In genomic region chr1:178532392-178532791, GRCh38 we compare ENCODE assay signal across 1 cellular context.
A peak's percentile ranks its signal among the peaks of the same experiment; 100 is the strongest.
TF ChIP-seq lines count a peak whose summit lies in the region.

No MANE protein-coding gene starts in this region.

TF ChIP-seq in K562, 482 proteins besides CTCF, POLR2A, EP300 and RAD21 (continued from another document):
- TF ChIP-seq ZNF518B (CRISPR knock-in tag; IDR thresholded peaks at IDR 0.05) (no peak), TFAP4 (CRISPR knock-in tag; IDR thresholded peaks at IDR 0.05; ENCODE audit: borderline replicate concordance) (peak; percentile 43; the same call in 1 of the 2 replicates), DEAF1 (CRISPR knock-in tag; IDR thresholded peaks at IDR 0.05) (peak; percentile 57), JUND (IDR thresholded peaks at IDR 0.05; ENCODE audit: borderline replicate concordance, low read depth, low read length) (peak; percentile 19; the same call in 1 of the 2 replicates), JUND (tag; IDR thresholded peaks at IDR 0.05; ENCODE audit: borderline replicate concordance, low read depth, low read length) (no peak), RB1 (IDR thresholded peaks at IDR 0.05; ENCODE audit: low read depth) (peak; percentile 50; the same call in 1 of the 2 replicates), L3MBTL2 (IDR thresholded peaks at IDR 0.05) (0 out of 2 replicates have a peak, but pooled peaks have one; percentile 18), NCOA6 (IDR thresholded peaks at IDR 0.05) (no peak), ILK (tag; IDR thresholded peaks at IDR 0.05; ENCODE audit: borderline replicate concordance, low read depth) (no peak)
